ENCODE assay signal across 11 cellular contexts in the genomic region with DNA sequence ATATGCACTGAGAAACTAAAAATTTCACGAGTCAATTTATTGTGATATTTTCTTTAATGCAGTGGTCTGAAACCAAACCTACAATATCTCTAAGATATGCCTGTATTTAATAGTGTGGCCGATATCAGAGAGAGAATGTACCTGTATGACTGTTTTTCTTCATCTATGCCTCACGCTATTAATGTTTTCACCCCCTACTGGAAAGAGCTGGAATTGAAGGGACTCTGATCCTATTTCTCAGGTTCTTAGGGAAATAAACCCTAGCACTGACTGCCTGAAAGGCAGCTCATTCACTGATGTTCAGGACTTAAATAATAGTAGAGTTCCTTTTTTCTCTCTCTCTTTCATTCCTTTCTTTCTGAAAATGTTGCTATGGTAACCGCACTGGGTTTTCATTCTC.
A peak's percentile ranks its signal among the peaks of the same experiment; 100 is the strongest.
DNase-seq lines count a peak whose midpoint lies in the region; TF ChIP-seq lines count a peak whose summit lies in the region.
"Had no signal": no experiment of that assay in that cellular context is flagged by ENCODE, and none has a peak within 500 bp of the region (broad histone marks: within the 10 kb centered on the region; RNA-seq: fewer than 3 reads in every experiment).

No MANE protein-coding gene starts in this region.

- no peak overlapping the region for H3K4me3 ChIP-seq in choroid plexus epithelial cell (ENCODE audit: low read depth, low read length)
- H3K4me3 ChIP-seq: BLaER1 treated with 17β-estradiol and CSF1 and Interleukin-3, amounts not matched to agents 10 nM and 100 nM; heart right ventricle had no signal

- H3K27me3 Mint-ChIP-seq in type B pancreatic cell, result no peaks in the 10 kb centered on the region
- H3K27me3 Mint-ChIP-seq in activated CD4-positive, alpha-beta T cell treated with anti-CD3 and anti-CD28 coated beads, Interleukin-2, amount 10 ng/mL, durations not matched to agents 24 days and 14 days, result no peaks in the 10 kb centered on the region

- H3K27ac Mint-ChIP-seq in type B pancreatic cell, result no peak overlapping the region
- H3K27ac Mint-ChIP-seq in activated CD4-positive, alpha-beta T cell treated with anti-CD3 and anti-CD28 coated beads, Interleukin-2, amount 10 ng/mL, durations not matched to agents 24 days and 14 days, result no peak overlapping the region

- intact Hi-C loops in activated CD4-positive, alpha-beta T cell treated with anti-CD3 and anti-CD28 coated beads, Interleukin-2, amount 10 ng/mL, durations not matched to agents 24 days and 14 days (cut with micrococcal nuclease), result no loop called here

- no peak overlapping the region for H3K4me3 Mint-ChIP-seq in type B pancreatic cell
- H3K4me3 Mint-ChIP-seq in activated CD4-positive, alpha-beta T cell treated with anti-CD3 and anti-CD28 coated beads, Interleukin-2, amount 10 ng/mL, durations not matched to agents 24 days and 14 days, result no peak overlapping the region

- no peaks in the 10 kb centered on the region for H3K9me3 Mint-ChIP-seq in type B pancreatic cell
- H3K9me3 Mint-ChIP-seq in activated CD4-positive, alpha-beta T cell treated with anti-CD3 and anti-CD28 coated beads, Interleukin-2, amount 10 ng/mL, durations not matched to agents 24 days and 14 days, result no peaks in the 10 kb centered on the region

- DNase-seq in SKM-1 treated with dmso at 0.1 percent for 144 hours (lab: John Stamatoyannopoulos, UW; ENCODE audit: unreplicated experiment) (peak; percentile 5), SKM-1 (lab: John Stamatoyannopoulos, UW; ENCODE audit: unreplicated experiment) (no peak), HuH-7 (ENCODE audit: low spot score) (peak; percentile 3), choroid plexus epithelial cell (ENCODE audit: low read depth) (peak; percentile 42), type B pancreatic cell (ENCODE audit: extremely low spot score, unreplicated experiment) (no peak), NCI-H1048 (lab: John Stamatoyannopoulos, UW) (no peak), glomerular visceral epithelial cell (ENCODE audit: extremely low spot score) (no peak)
- no peak for DNase-seq in activated CD4-positive, alpha-beta T cell treated with anti-CD3 and anti-CD28 coated beads, Interleukin-2, amount 10 ng/mL, durations not matched to agents 24 days and 14 days
- DNase-seq: activated CD4-positive, alpha-beta T cell treated with anti-CD3 and anti-CD28 coated beads, Interleukin-2, amount 50 U/mL, for 48 hours; heart right ventricle had no signal

- H3K36me3 Mint-ChIP-seq in type B pancreatic cell, result peaks cover 11% of the 10 kb centered on the region
- no peaks in the 10 kb centered on the region for H3K36me3 Mint-ChIP-seq in activated CD4-positive, alpha-beta T cell treated with anti-CD3 and anti-CD28 coated beads, Interleukin-2, amount 10 ng/mL, durations not matched to agents 24 days and 14 days (ENCODE audit: low read depth)

- H3K4me1 Mint-ChIP-seq in type B pancreatic cell (ENCODE audit: unreplicated experiment), result no peaks in the 10 kb centered on the region
- no peaks in the 10 kb centered on the region for H3K4me1 Mint-ChIP-seq in activated CD4-positive, alpha-beta T cell treated with anti-CD3 and anti-CD28 coated beads, Interleukin-2, amount 10 ng/mL, durations not matched to agents 24 days and 14 days

- TF ChIP-seq CTCF in choroid plexus epithelial cell (conservative IDR thresholded peaks at IDR 0.05; ENCODE audit: low read depth, low read length) (peak; percentile 62), type B pancreatic cell (conservative IDR thresholded peaks at IDR 0.05) (peak; percentile 73)

Comparison
In these comparisons a context has a peak if more than half of its experiments do, and no peak if none do; other contexts are left out.
1. DNase-seq: peak in SKM-1 treated with dmso at 0.1 percent for 144 hours (single experiment), HuH-7 (single experiment) and choroid plexus epithelial cell (single experiment); none in SKM-1 (single experiment), type B pancreatic cell (single experiment), NCI-H1048 (single experiment), glomerular visceral epithelial cell (single experiment) and activated CD4-positive, alpha-beta T cell treated with anti-CD3 and anti-CD28 coated beads, Interleukin-2, amount 10 ng/mL, durations not matched to agents 24 days and 14 days (single experiment).